10 cellular contexts compared by ENCODE assay signal in genomic region chrX:63746278-63746677, GRCh38. TPM values are rescaled to one million over a fixed set of nuclear protein-coding genes. Genes with fewer than 3 reads are reported as not detected.
DNase-seq lines count a peak whose midpoint lies in the region; ATAC-seq, FAIRE-seq and TF ChIP-seq lines count a peak whose summit lies in the region.
"Had no signal": no experiment of that assay in that cellular context is flagged by ENCODE, and none has a peak within 500 bp of the region (broad histone marks: within the 10 kb centered on the region; RNA-seq: fewer than 3 reads in every experiment).

No MANE protein-coding gene starts in this region.

- ATAC-seq in GM19452 (IDR thresholded peaks at IDR 0.05; ENCODE audit: unreplicated experiment) (peak; percentile 92), HG03139 (IDR thresholded peaks at IDR 0.05; ENCODE audit: unreplicated experiment) (peak; percentile 95), GM12878 (peak; percentile 91)

- H3K36me3 ChIP-seq in GM12878 (ENCODE audit: control insufficient read depth in 2 of 2, insufficient read depth in 2 of 2, low read length in 1 of 2): no peaks in the 10 kb centered on the region
- H3K36me3 ChIP-seq in sigmoid colon: no peaks in the 10 kb centered on the region
- H3K36me3 ChIP-seq: cardiac muscle cell, upper lobe of left lung had no signal

- no peak overlapping the region for H3K9ac ChIP-seq in GM12878 (ENCODE audit: control insufficient read depth, insufficient read depth, low read length)

- 40% methylated on average over 1 of the region's 1 CpG for WGBS in GM12878 (ENCODE audit: insufficient coverage, insufficient replicate concordance, low lambda C conversion rate, missing lambda C conversion rate)
- 49 to 90% methylated on average over 1 of the region's 1 CpG for WGBS in sigmoid colon, 2 donors

- CTCF ChIA-PET in GM12878 (lab: Yijun Ruan, JAX) (no interaction called here), RWPE1 (lab: Yijun Ruan, JAX) (no interaction called here)

- no peaks in the 10 kb centered on the region for H3K27me3 ChIP-seq in GM12878 (replicated peaks in 1 of 2; ENCODE audit: control insufficient read depth in 2 of 2, insufficient read depth in 2 of 2, low read length in 1 of 2)
- H3K27me3 ChIP-seq in sigmoid colon: no peaks in the 10 kb centered on the region
- H3K27me3 ChIP-seq: cardiac muscle cell, upper lobe of left lung had no signal

- TF ChIP-seq CTCF in GM13977 (IDR thresholded peaks at IDR 0.05; ENCODE audit: extremely low read depth, insufficient read depth, missing control alignments): no peak
- TF ChIP-seq CTCF in GM12878 (IDR thresholded peaks at IDR 0.05 in 2 of 3, conservative IDR thresholded peaks at IDR 0.05 in 1 of 3; ENCODE audit: control insufficient read depth in 2 of 3, extremely low read depth in 1 of 3, insufficient read depth in 1 of 3, low read depth in 3 of 3, low read length in 3 of 3): no peak
- TF ChIP-seq CTCF in sigmoid colon (IDR thresholded peaks at IDR 0.05): no peak
- no peak for TF ChIP-seq CTCF in RWPE1 (conservative IDR thresholded peaks at IDR 0.05; ENCODE audit: low read depth)

- no peak overlapping the region for H2AFZ ChIP-seq in GM12878 (ENCODE audit: control insufficient read depth, low read depth, low read length)

- SMC1A ChIA-PET in GM12878 (lab: Charles Lee; ENCODE audit: uncharacterized antibody, unreplicated experiment): interaction anchor here (0.8 to 1.5 kb wide), 3 partner anchors 11 to 16 kb away, joined by 3 to 5 read pairs (median 3); no protein-coding TSS in a partner anchor

- no peaks in the 10 kb centered on the region; the same call in none of the 2 replicates for H3K79me2 ChIP-seq in GM12878 (ENCODE audit: control insufficient read depth, insufficient read depth, low read length)

- TF ChIP-seq RAD21 in GM12878 (IDR thresholded peaks at IDR 0.05; ENCODE audit: insufficient read depth, low read depth, low read length): no peak

- no TSS peak for BruUV-seq in GM12878 (replicated peaks; lab: Mats Ljungman, UMichigan)

- H3K4me3 ChIP-seq in GM12878 (no peak overlapping the region), sigmoid colon (no peak overlapping the region)
- H3K4me3 ChIP-seq: cardiac muscle cell, upper lobe of left lung had no signal

- H3K4me1 ChIP-seq in GM12878 (ENCODE audit: control insufficient read depth, insufficient read depth, low read length) (peaks cover 4% of the 10 kb centered on the region; the same call in 1 of the 2 replicates), sigmoid colon (peaks cover 0 to 28% (median 13%) of the 10 kb centered on the region in 4 donors)

- no peak for FAIRE-seq in GM12878 (lab: Jason Lieb, UNC)

- RAD21 ChIA-PET in GM12878 (lab: Charles Lee; ENCODE audit: unreplicated experiment): no interaction called here

- intact Hi-C loops in GM12878 (cut with micrococcal nuclease; ENCODE audit: unreplicated experiment) (no loop called here), sigmoid colon (cut with DNase I) (no loop called here)

- H4K20me1 ChIP-seq in GM12878 (ENCODE audit: control insufficient read depth, insufficient read depth): no peaks in the 10 kb centered on the region

- H3K4me2 ChIP-seq in GM12878 (ENCODE audit: control insufficient read depth, insufficient read depth): no peak overlapping the region

- TF ChIP-seq EP300 in GM12878 (IDR thresholded peaks at IDR 0.05; ENCODE audit: borderline replicate concordance in 1 of 2, control insufficient read depth in 1 of 2, low read depth in 2 of 2, low read length in 2 of 2): no peak
- TF ChIP-seq EP300 in sigmoid colon (IDR thresholded peaks at IDR 0.05): no peak

- DNase-seq in GM13977 (ENCODE audit: low spot score) (peak; percentile 17), GM12878 (ENCODE audit: low read depth, low spot score) (no peak), NCI-H526 treated with DMSO at 0.1 percent for 48 hours (lab: John Stamatoyannopoulos, UW) (no peak), sigmoid colon (no peak), RWPE1 (ENCODE audit: low spot score) (no peak)
- DNase-seq in stimulated activated CD4-positive, alpha-beta T cell treated with anti-CD3 and anti-CD28 coated beads, Interleukin-2, amount 100 ng/mL, for 24 hours: no peak
- DNase-seq: upper lobe of left lung had no signal

- in situ Hi-C loops in GM13977 (cut with MboI; ENCODE audit: low pct_unique_long_range_greater_than_20kb, low sequenced_read_pairs, unreplicated experiment) (no loop called here), GM12878 (cut with MboI) (no loop called here)

- TF ChIP-seq POLR2A in GM12878 (IDR thresholded peaks at IDR 0.05; ENCODE audit: low read depth, low read length) (no peak), sigmoid colon (IDR thresholded peaks at IDR 0.05) (no peak)

- H3K27ac ChIP-seq in GM12878 (ENCODE audit: control insufficient read depth, insufficient read depth) (no peak overlapping the region), sigmoid colon (no peak overlapping the region), RWPE1 (no peak overlapping the region)
- H3K27ac ChIP-seq: cardiac muscle cell, upper lobe of left lung had no signal

- H3K9me3 ChIP-seq in GM12878 (replicated peaks; ENCODE audit: control insufficient read depth, insufficient read depth, low read length): no peaks in the 10 kb centered on the region
- H3K9me3 ChIP-seq in sigmoid colon: no peaks in the 10 kb centered on the region
- H3K9me3 ChIP-seq: upper lobe of left lung had no signal

- POLR2A ChIA-PET in GM12878 (lab: Charles Lee) (interaction anchor here (1.0 to 5.8 kb wide), 2 partner anchors 8 to 10 kb away, joined by 3 to 24 read pairs; a partner anchor contains a TSS), RWPE1 (lab: Yijun Ruan, JAX; ENCODE audit: low non-redundant PET) (no interaction called here)

TF ChIP-seq in GM12878, 131 proteins besides CTCF, POLR2A, EP300 and RAD21:
- TF ChIP-seq BACH1 (IDR thresholded peaks at IDR 0.05; ENCODE audit: borderline replicate concordance): no peak
- no peak for TF ChIP-seq GABPA (IDR thresholded peaks at IDR 0.05; ENCODE audit: low read depth)
- TF ChIP-seq RUNX3 (IDR thresholded peaks at IDR 0.05; ENCODE audit: low read length): peak; percentile 87
- no peak for TF ChIP-seq YY1 (IDR thresholded peaks at IDR 0.05; ENCODE audit: low read depth, low read length)
- TF ChIP-seq SMAD1 (IDR thresholded peaks at IDR 0.05; ENCODE audit: low read depth, partially characterized antibody): no peak

RNA-seq across cellular contexts. Expression of gene ARHGEF9, which starts 38.7 kb away (rescaled TPM):
- 52.3 and 53.2 TPM in 2 replicates for total RNA-seq in GM12878 (2013; cell fraction: nucleolus; rRNA removed)
- 9.5 and 11.4 TPM in 2 replicates for total RNA-seq in GM12878 (2014; rRNA removed)
- total RNA-seq in GM12878 (2014; rRNA removed; fragmentation: Illumina TruSeq; extraction: Trizol): 12.9 and 13.0 TPM in 2 replicates
- 21.9 and 23.1 TPM in 2 replicates for total RNA-seq in GM12878 (2021)
- polyA plus RNA-seq in GM12878 (2011; ENCODE audit: low read depth): 10.5 TPM
- polyA plus RNA-seq in GM12878 (2011; rRNA removed): 25.2 and 25.6 TPM in 2 replicates
- polyA plus RNA-seq in GM12878 (2011; cell fraction: cytosol; rRNA removed): 17.5 and 18.2 TPM in 2 replicates
- polyA plus RNA-seq in GM12878 (2011; cell fraction: nucleus; rRNA removed): 45.5 and 45.7 TPM in 2 replicates
- polyA plus RNA-seq in GM12878 (2012): 14.6 and 16.8 TPM in 2 replicates
- 15.5 and 17.0 TPM in 2 replicates for polyA plus RNA-seq in GM12878 (2014; fragmentation: Illumina TruSeq; extraction: Trizol)
- polyA plus RNA-seq in GM12878 (2014; fragmentation: Nextera tagmentation; extraction: Ambion mirVana): 1 to 10 TPM; 3.2 to 4.2 TPM
- 13.3 and 14.0 TPM in 2 replicates for polyA plus RNA-seq in GM12878 (2014; rRNA removed)
- 10 to 100 TPM; 15.3 to 16.2 TPM for polyA plus RNA-seq in GM12878 (2016; fragmentation: Nextera tagmentation; extraction: Ambion mirVana)
- polyA minus RNA-seq in GM12878 (2011; rRNA and poly(A)+ RNA removed): 24.6 and 31.1 TPM in 2 replicates
- polyA minus RNA-seq in GM12878 (2011; cell fraction: cytosol; rRNA and poly(A)+ RNA removed): 6.1 and 7.5 TPM in 2 replicates
- 24.9 and 38.7 TPM in 2 replicates for polyA minus RNA-seq in GM12878 (2011; cell fraction: nucleus; rRNA and poly(A)+ RNA removed)
- total RNA-seq in sigmoid colon: 10 to 100 TPM; 28.8 to 46.8 (median 32.2) TPM
- 10 to 100 TPM in 1 of 3 donors, 1 to 10 TPM in 2; 7.6 to 14.7 (median 8.4) TPM for polyA plus RNA-seq in sigmoid colon
